In the genomic region with DNA sequence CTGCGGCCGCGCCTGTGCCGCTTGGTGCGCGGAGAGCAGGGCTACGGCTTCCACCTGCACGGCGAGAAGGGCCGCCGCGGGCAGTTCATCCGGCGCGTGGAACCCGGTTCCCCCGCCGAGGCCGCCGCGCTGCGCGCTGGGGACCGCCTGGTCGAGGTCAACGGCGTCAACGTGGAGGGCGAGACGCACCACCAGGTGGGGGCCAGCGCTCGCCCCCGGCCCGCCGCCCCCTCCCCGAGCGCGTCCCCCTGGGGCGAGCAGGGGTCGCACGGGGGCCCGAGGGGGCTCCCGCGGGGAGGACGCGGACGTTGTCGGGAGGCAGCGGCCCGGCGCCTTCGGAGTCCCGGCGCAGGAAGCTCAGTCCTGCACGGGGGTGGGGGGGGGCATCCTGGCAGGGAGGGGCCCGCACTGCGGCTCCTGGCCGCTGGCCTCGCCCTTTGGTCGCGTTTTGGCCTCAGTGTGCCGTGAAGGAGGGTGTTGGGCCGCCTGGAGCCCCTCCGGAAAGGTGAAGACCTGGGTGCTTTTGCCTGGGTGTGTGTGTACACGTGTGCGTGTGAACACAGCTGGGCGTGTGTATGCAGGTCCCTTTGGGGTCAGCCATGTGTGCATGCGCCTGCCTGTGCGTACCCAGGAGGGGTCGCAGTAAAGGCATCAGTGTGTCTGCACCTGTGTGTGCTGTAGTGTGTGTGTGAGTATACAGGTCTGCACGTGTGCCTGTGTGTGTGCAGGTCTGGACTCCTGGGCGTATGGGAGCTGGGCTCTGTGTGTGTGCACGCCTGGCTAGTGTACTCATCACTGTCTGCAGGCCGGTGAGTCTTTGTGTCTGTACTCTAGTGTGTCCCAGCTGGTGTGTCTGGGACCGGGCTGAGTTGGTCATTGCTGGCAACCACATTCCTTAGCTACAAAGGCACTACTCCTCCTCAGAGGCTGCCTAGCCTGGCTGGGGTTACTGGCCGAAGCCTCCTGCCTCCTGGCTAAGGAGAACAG, we compare ENCODE assay signal across 1 cellular context.
TF ChIP-seq lines count a peak whose summit lies in the region.

No MANE protein-coding gene starts in this region.

TF ChIP-seq in HepG2, 621 proteins besides CTCF, POLR2A, EP300 and RAD21 (continued from another document and continues in another):
- TF ChIP-seq, protein P1, sequence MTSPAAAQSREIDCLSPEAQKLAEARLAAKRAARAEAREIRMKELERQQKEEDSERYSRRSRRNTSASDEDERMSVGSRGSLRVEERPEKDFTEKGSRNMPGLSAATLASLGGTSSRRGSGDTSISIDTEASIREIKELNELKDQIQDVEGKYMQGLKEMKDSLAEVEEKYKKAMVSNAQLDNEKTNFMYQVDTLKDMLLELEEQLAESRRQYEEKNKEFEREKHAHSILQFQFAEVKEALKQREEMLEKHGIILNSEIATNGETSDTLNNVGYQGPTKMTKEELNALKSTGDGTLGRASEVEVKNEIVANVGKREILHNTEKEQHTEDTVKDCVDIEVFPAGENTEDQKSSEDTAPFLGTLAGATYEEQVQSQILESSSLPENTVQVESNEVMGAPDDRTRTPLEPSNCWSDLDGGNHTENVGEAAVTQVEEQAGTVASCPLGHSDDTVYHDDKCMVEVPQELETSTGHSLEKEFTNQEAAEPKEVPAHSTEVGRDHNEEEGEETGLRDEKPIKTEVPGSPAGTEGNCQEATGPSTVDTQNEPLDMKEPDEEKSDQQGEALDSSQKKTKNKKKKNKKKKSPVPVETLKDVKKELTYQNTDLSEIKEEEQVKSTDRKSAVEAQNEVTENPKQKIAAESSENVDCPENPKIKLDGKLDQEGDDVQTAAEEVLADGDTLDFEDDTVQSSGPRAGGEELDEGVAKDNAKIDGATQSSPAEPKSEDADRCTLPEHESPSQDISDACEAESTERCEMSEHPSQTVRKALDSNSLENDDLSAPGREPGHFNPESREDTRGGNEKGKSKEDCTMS (CRISPR knock-in tag; conservative IDR thresholded peaks at IDR 0.05) = no peak
- TF ChIP-seq GATAD2A (CRISPR knock-in tag; IDR thresholded peaks at IDR 0.05) (peak; percentile 49), KLF9 (CRISPR knock-in tag; IDR thresholded peaks at IDR 0.05; ENCODE audit: low read depth) (no peak), ZBTB7A (CRISPR knock-in tag; IDR thresholded peaks at IDR 0.05) (peak; percentile 67), GTF2F1 (IDR thresholded peaks at IDR 0.05; ENCODE audit: low read length) (no peak), KDM5A (IDR thresholded peaks at IDR 0.05; ENCODE audit: borderline replicate concordance, low read length) (no peak), RBM39 (IDR thresholded peaks at IDR 0.05; ENCODE audit: low read depth, low read length, poor library complexity, severe bottlenecking) (no peak), NR2F1 (CRISPR knock-in tag; IDR thresholded peaks at IDR 0.05) (0 out of 4 replicates have a peak, but pooled peaks of 1 of the 2 experiments have one; percentile 21), STAT5B (CRISPR knock-in tag; IDR thresholded peaks at IDR 0.05) (no peak), THYN1 (CRISPR knock-in tag; IDR thresholded peaks at IDR 0.05; ENCODE audit: borderline replicate concordance, low read depth) (no peak), NBN (conservative IDR thresholded peaks at IDR 0.05) (no peak), ZNF20 (CRISPR knock-in tag; IDR thresholded peaks at IDR 0.05) (no peak), MEF2D (CRISPR knock-in tag; IDR thresholded peaks at IDR 0.05) (no peak), CCAR2 (optimal IDR thresholded peaks at IDR 0.05; ENCODE audit: low read depth, low read length) (no peak), FOXA3 (CRISPR knock-in tag; IDR thresholded peaks at IDR 0.05) (0 out of 2 replicates have a peak, but pooled peaks have one; percentile 21), PPARG (CRISPR knock-in tag; conservative IDR thresholded peaks at IDR 0.05) (no peak), ZEB1 (IDR thresholded peaks at IDR 0.05; ENCODE audit: insufficient replicate concordance, low read depth) (peak; percentile 23), ZMAT3 (CRISPR knock-in tag; conservative IDR thresholded peaks at IDR 0.05) (0 out of 2 replicates have a peak, but pooled peaks have one; percentile 6), NRL (CRISPR knock-in tag; IDR thresholded peaks at IDR 0.05; ENCODE audit: borderline replicate concordance) (peak; percentile 51), HOXD1 (CRISPR knock-in tag; IDR thresholded peaks at IDR 0.05) (no peak), JUN (CRISPR knock-in tag; IDR thresholded peaks at IDR 0.05) (no peak), ATM (IDR thresholded peaks at IDR 0.05; ENCODE audit: borderline replicate concordance) (no peak), ZNF460 (CRISPR knock-in tag; IDR thresholded peaks at IDR 0.05; ENCODE audit: borderline replicate concordance) (no peak)
- TF ChIP-seq, protein P2, sequence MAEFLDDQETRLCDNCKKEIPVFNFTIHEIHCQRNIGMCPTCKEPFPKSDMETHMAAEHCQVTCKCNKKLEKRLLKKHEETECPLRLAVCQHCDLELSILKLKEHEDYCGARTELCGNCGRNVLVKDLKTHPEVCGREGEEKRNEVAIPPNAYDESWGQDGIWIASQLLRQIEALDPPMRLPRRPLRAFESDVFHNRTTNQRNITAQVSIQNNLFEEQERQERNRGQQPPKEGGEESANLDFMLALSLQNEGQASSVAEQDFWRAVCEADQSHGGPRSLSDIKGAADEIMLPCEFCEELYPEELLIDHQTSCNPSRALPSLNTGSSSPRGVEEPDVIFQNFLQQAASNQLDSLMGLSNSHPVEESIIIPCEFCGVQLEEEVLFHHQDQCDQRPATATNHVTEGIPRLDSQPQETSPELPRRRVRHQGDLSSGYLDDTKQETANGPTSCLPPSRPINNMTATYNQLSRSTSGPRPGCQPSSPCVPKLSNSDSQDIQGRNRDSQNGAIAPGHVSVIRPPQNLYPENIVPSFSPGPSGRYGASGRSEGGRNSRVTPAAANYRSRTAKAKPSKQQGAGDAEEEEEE (CRISPR knock-in tag; IDR thresholded peaks at IDR 0.05; ENCODE audit: borderline replicate concordance) = no peak
- TF ChIP-seq, protein P3, sequence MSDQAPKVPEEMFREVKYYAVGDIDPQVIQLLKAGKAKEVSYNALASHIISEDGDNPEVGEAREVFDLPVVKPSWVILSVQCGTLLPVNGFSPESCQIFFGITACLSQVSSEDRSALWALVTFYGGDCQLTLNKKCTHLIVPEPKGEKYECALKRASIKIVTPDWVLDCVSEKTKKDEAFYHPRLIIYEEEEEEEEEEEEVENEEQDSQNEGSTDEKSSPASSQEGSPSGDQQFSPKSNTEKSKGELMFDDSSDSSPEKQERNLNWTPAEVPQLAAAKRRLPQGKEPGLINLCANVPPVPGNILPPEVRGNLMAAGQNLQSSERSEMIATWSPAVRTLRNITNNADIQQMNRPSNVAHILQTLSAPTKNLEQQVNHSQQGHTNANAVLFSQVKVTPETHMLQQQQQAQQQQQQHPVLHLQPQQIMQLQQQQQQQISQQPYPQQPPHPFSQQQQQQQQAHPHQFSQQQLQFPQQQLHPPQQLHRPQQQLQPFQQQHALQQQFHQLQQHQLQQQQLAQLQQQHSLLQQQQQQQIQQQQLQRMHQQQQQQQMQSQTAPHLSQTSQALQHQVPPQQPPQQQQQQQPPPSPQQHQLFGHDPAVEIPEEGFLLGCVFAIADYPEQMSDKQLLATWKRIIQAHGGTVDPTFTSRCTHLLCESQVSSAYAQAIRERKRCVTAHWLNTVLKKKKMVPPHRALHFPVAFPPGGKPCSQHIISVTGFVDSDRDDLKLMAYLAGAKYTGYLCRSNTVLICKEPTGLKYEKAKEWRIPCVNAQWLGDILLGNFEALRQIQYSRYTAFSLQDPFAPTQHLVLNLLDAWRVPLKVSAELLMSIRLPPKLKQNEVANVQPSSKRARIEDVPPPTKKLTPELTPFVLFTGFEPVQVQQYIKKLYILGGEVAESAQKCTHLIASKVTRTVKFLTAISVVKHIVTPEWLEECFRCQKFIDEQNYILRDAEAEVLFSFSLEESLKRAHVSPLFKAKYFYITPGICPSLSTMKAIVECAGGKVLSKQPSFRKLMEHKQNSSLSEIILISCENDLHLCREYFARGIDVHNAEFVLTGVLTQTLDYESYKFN (CRISPR knock-in tag; conservative IDR thresholded peaks at IDR 0.05) = no peak
- TF ChIP-seq, protein P4, sequence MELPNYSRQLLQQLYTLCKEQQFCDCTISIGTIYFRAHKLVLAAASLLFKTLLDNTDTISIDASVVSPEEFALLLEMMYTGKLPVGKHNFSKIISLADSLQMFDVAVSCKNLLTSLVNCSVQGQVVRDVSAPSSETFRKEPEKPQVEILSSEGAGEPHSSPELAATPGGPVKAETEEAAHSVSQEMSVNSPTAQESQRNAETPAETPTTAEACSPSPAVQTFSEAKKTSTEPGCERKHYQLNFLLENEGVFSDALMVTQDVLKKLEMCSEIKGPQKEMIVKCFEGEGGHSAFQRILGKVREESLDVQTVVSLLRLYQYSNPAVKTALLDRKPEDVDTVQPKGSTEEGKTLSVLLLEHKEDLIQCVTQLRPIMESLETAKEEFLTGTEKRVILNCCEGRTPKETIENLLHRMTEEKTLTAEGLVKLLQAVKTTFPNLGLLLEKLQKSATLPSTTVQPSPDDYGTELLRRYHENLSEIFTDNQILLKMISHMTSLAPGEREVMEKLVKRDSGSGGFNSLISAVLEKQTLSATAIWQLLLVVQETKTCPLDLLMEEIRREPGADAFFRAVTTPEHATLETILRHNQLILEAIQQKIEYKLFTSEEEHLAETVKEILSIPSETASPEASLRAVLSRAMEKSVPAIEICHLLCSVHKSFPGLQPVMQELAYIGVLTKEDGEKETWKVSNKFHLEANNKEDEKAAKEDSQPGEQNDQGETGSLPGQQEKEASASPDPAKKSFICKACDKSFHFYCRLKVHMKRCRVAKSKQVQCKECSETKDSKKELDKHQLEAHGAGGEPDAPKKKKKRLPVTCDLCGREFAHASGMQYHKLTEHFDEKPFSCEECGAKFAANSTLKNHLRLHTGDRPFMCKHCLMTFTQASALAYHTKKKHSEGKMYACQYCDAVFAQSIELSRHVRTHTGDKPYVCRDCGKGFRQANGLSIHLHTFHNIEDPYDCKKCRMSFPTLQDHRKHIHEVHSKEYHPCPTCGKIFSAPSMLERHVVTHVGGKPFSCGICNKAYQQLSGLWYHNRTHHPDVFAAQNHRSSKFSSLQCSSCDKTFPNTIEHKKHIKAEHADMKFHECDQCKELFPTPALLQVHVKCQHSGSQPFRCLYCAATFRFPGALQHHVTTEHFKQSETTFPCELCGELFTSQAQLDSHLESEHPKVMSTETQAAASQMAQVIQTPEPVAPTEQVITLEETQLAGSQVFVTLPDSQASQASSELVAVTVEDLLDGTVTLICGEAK (IDR thresholded peaks at IDR 0.05) = no peak
- TF ChIP-seq, protein P4 (CRISPR knock-in tag; IDR thresholded peaks at IDR 0.05) = 0 out of 2 replicates have a peak, but pooled peaks have one; percentile 36
- TF ChIP-seq, protein P5, sequence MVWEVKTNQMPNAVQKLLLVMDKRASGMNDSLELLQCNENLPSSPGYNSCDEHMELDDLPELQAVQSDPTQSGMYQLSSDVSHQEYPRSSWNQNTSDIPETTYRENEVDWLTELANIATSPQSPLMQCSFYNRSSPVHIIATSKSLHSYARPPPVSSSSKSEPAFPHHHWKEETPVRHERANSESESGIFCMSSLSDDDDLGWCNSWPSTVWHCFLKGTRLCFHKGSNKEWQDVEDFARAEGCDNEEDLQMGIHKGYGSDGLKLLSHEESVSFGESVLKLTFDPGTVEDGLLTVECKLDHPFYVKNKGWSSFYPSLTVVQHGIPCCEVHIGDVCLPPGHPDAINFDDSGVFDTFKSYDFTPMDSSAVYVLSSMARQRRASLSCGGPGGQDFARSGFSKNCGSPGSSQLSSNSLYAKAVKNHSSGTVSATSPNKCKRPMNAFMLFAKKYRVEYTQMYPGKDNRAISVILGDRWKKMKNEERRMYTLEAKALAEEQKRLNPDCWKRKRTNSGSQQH (CRISPR knock-in tag; IDR thresholded peaks at IDR 0.05; ENCODE audit: low read depth) = no peak
- TF ChIP-seq, protein P6, sequence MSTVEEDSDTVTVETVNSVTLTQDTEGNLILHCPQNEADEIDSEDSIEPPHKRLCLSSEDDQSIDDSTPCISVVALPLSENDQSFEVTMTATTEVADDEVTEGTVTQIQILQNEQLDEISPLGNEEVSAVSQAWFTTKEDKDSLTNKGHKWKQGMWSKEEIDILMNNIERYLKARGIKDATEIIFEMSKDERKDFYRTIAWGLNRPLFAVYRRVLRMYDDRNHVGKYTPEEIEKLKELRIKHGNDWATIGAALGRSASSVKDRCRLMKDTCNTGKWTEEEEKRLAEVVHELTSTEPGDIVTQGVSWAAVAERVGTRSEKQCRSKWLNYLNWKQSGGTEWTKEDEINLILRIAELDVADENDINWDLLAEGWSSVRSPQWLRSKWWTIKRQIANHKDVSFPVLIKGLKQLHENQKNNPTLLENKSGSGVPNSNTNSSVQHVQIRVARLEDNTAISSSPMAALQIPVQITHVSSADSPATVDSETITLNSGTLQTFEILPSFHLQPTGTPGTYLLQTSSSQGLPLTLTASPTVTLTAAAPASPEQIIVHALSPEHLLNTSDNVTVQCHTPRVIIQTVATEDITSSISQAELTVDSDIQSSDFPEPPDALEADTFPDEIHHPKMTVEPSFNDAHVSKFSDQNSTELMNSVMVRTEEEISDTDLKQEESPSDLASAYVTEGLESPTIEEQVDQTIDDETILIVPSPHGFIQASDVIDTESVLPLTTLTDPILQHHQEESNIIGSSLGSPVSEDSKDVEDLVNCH (CRISPR knock-in tag; IDR thresholded peaks at IDR 0.05) = no peak
- TF ChIP-seq, protein P7, sequence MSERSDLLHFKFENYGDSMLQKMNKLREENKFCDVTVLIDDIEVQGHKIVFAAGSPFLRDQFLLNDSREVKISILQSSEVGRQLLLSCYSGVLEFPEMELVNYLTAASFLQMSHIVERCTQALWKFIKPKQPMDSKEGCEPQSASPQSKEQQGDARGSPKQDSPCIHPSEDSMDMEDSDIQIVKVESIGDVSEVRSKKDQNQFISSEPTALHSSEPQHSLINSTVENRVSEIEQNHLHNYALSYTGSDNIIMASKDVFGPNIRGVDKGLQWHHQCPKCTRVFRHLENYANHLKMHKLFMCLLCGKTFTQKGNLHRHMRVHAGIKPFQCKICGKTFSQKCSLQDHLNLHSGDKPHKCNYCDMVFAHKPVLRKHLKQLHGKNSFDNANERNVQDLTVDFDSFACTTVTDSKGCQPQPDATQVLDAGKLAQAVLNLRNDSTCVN (CRISPR knock-in tag; IDR thresholded peaks at IDR 0.05; ENCODE audit: borderline replicate concordance) = no peak
